In the genomic region with DNA sequence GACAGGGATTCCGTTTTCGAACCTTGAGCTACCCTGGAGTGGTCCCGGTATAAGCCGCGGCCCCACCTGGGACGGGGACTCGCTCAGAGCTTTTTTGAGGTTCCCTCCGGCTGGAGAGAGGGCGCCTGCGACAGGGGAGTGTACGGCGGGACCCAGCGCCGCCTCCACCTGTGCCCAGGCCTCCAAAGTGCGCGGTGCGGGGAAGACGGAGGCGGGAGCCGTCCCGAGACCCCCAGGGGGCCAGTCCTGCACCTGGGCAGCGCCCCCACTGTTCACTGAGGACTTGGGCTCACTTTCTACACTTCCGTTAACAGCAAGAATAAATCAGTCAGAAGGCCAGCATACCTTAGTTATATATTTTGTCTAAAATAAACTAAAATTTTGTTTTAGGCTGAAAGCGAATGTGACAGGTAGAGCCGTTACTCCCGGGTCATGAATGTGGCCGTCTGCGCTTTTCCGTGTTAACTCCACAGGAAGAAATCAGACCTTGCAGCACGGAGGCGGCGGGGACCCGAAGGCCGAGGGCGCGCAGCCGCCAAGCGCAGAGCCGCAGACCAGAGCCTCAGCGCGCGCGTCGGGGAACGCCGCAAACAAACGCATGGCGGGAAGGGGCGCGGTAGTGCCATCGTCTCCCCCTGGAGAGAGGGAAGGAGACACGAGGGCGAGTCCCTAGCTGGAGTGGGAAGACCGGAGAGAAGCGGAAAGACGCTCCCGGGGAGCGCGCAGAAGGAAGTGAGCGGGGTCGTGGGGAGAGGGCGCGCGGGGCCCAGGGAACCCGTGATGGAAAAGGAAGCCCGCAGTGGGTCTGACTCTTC, we compare ENCODE assay signal across 9 cellular contexts. TPM values are rescaled to one million over a fixed set of nuclear protein-coding genes. Genes with fewer than 3 reads are reported as not detected.
DNase-seq lines count a peak whose midpoint lies in the region; ATAC-seq, FAIRE-seq and TF ChIP-seq lines count a peak whose summit lies in the region.
"Had no signal": no experiment of that assay in that cellular context is flagged by ENCODE, and none has a peak within 500 bp of the region (broad histone marks: within the 10 kb centered on the region; RNA-seq: fewer than 3 reads in every experiment).

No MANE protein-coding gene starts in this region.

- BruUV-seq in HepG2 (replicated peaks; lab: Mats Ljungman, UMichigan): no TSS peak

- H3K4me1 ChIP-seq in DOHH2 (ENCODE audit: control insufficient read depth, low read length): peaks cover 31% of the 10 kb centered on the region
- H3K4me1 ChIP-seq in HepG2 (ENCODE audit: insufficient read depth, low read length): peaks cover 35% of the 10 kb centered on the region
- peaks cover 5 to 53% (median 43%) of the 10 kb centered on the region in 4 donors for H3K4me1 ChIP-seq in stomach

- CTCF ChIA-PET in HepG2 (lab: Yijun Ruan, JAX; ENCODE audit: low intra/inter-chr PET ratio, low total read pairs): no interaction called here

- no peaks in the 10 kb centered on the region for H3K9me2 ChIP-seq in DOHH2 (replicated peaks; ENCODE audit: control insufficient read depth, low read length)

- 2% methylated on average over 41 of the region's 66 CpGs for WGBS in HepG2 (ENCODE audit: low lambda C conversion rate)
- 0 to 1% (median 0%) methylated on average over 54 to 66 of the region's 66 CpGs for WGBS in stomach, 5 donors

- ATAC-seq in HG02571 (IDR thresholded peaks at IDR 0.05; ENCODE audit: unreplicated experiment): peak; percentile 6
- peak; percentile 32 for ATAC-seq in HepG2

- intact Hi-C loops in HepG2 (cut with micrococcal nuclease; ENCODE audit: unreplicated experiment) (no loop called here), stomach (cut with DNase I; ENCODE audit: low total_unique reads) (no loop called here)

- H3K4me2 ChIP-seq in DOHH2 (ENCODE audit: low read length) (peak overlapping the region; percentile 98), HepG2 (ENCODE audit: low read depth, low read length) (peak overlapping the region; percentile 92)

- POLR2A ChIA-PET in HepG2 (lab: Yijun Ruan, JAX): interaction anchor here (0.7 to 7.2 kb wide), 9 partner anchors 9 to 381 kb away, joined by 3 to 104 read pairs (median 12); a partner anchor contains a TSS

- TF ChIP-seq RAD21 in HepG2 (CRISPR knock-in tag; IDR thresholded peaks at IDR 0.05): no peak

- no peaks in the 10 kb centered on the region for H3K9me3 ChIP-seq in DOHH2 (ENCODE audit: control insufficient read depth, insufficient read depth, low read length)
- no peaks in the 10 kb centered on the region for H3K9me3 ChIP-seq in HepG2 (ENCODE audit: low read length)
- no peaks in the 10 kb centered on the region for H3K9me3 ChIP-seq in stomach

- in situ Hi-C loops in HepG2 (cut with HindIII; ENCODE audit: extremely low pct_ligation_motif_present, low pct_unique_long_range_greater_than_20kb): no loop called here

- peak overlapping the region; percentile 63 for H3K9ac ChIP-seq in HepG2 (ENCODE audit: insufficient read depth, low read depth, low read length)

- peaks cover 25% of the 10 kb centered on the region for H3F3A ChIP-seq in DOHH2 (ENCODE audit: control insufficient read depth, insufficient read depth)

- DNase-seq in cardiac fibroblast (ENCODE audit: low read depth in 2 of 2) (peak; percentile 50 to 60), HepG2 (ENCODE audit: low spot score) (no peak), stomach (peak; percentile 48), amygdala (lab: John Stamatoyannopoulos, UW) (no peak), SKM-1 (lab: John Stamatoyannopoulos, UW; ENCODE audit: unreplicated experiment) (no peak)

- H3K27me3 ChIP-seq in DOHH2 (ENCODE audit: control insufficient read depth, low read length) (no peaks in the 10 kb centered on the region), HepG2 (ENCODE audit: control insufficient read depth in 1 of 2, insufficient read depth in 2 of 2, low read length in 2 of 2) (no peaks in the 10 kb centered on the region; a peak in 1 of 5 replicates), stomach (no peaks in the 10 kb centered on the region)

- peak overlapping the region; percentile 22 for H2AFZ ChIP-seq in HepG2 (ENCODE audit: low read length)

- TF ChIP-seq POLR2A in Raji (IDR thresholded peaks at IDR 0.05; ENCODE audit: insufficient read depth, low read depth, low read length): peak; percentile 11; the same call in 1 of the 2 replicates
- no peak for TF ChIP-seq POLR2A in HepG2 (IDR thresholded peaks at IDR 0.05; ENCODE audit: insufficient read depth in 1 of 2, low read depth in 2 of 2, low read length in 2 of 2)
- TF ChIP-seq POLR2A in stomach (IDR thresholded peaks at IDR 0.05): no peak

- peak; percentile 67 for TF ChIP-seq CTCF in DOHH2 (IDR thresholded peaks at IDR 0.05; ENCODE audit: low read depth, low read length, poor library complexity, severe bottlenecking)
- TF ChIP-seq CTCF in cardiac fibroblast (IDR thresholded peaks at IDR 0.05; ENCODE audit: low read depth, low read length): peak; percentile 14
- TF ChIP-seq CTCF in HepG2 (CRISPR knock-in tag; IDR thresholded peaks at IDR 0.05): peak; percentile 46
- TF ChIP-seq CTCF in stomach (IDR thresholded peaks at IDR 0.05): no peak

- H3K27ac ChIP-seq in DOHH2 (ENCODE audit: low read depth, low read length) (peak overlapping the region; percentile 80), HepG2 (ENCODE audit: extremely low read length, insufficient read depth, low read length) (peak overlapping the region; percentile 43), stomach (peak overlapping the region; percentile 89 to 93 (median 92))

- TF ChIP-seq EP300 in HepG2 (IDR thresholded peaks at IDR 0.05; ENCODE audit: low read depth in 2 of 2, low read length in 2 of 2) (no peak), HepG2 (CRISPR knock-in tag; IDR thresholded peaks at IDR 0.05; ENCODE audit: borderline replicate concordance) (no peak), stomach (IDR thresholded peaks at IDR 0.05) (no peak)

- H3K36me3 ChIP-seq in DOHH2 (ENCODE audit: control insufficient read depth, low read length): no peaks in the 10 kb centered on the region
- no peaks in the 10 kb centered on the region for H3K36me3 ChIP-seq in HepG2 (replicated peaks in 1 of 2; ENCODE audit: control insufficient read depth in 1 of 2, insufficient read depth in 2 of 2, low read length in 2 of 2)
- no peaks in the 10 kb centered on the region for H3K36me3 ChIP-seq in stomach

- H3K79me2 ChIP-seq in DOHH2 (ENCODE audit: control insufficient read depth, low read length) (peaks cover 9% of the 10 kb centered on the region), HepG2 (ENCODE audit: insufficient read depth, low read length) (no peaks in the 10 kb centered on the region)

- H4K20me1 ChIP-seq in DOHH2 (ENCODE audit: control insufficient read depth, insufficient read depth, low read depth, low read length) (no peaks in the 10 kb centered on the region), HepG2 (ENCODE audit: insufficient read depth, low read length) (no peaks in the 10 kb centered on the region)

- FAIRE-seq in HepG2 (lab: Jason Lieb, UNC): no peak

- H3K4me3 ChIP-seq in DOHH2 (ENCODE audit: low read length) (peak overlapping the region; percentile 94), cardiac fibroblast (replicated peaks in 1 of 2; ENCODE audit: low read depth in 2 of 2, low read length in 2 of 2) (peak overlapping the region; percentile 69 to 87), HepG2 (replicated peaks in 1 of 3; ENCODE audit: insufficient read depth in 1 of 3, low read depth in 2 of 3, low read length in 3 of 3) (peak overlapping the region; percentile 79 to 93 (median 81)), stomach (peak overlapping the region; percentile 78 to 91 (median 82))

RNA-seq across cellular contexts. Expression of a gene that starts 14.1 kb away (rescaled TPM):
- total RNA-seq in HepG2 (2016; rRNA removed; fragmentation: Illumina TruSeq; extraction: Trizol) (not detected in 2 replicates), stomach (1 to 10 TPM in 3 of 5 donors, under 1 TPM in 1, not detected in 1; 0.45 to 7.5 (median 3.4) TPM)
- total RNA-seq in HepG2 (2016; cell fraction: cytosol; rRNA removed; fragmentation: Illumina TruSeq; extraction: Trizol; ENCODE audit: low read depth): not detected in 2 replicates
- not detected in 2 replicates for total RNA-seq in HepG2 (2016; cell fraction: insoluble cytoplasmic fraction; rRNA removed; fragmentation: Illumina TruSeq; extraction: Trizol)
- not detected in 2 replicates for total RNA-seq in HepG2 (2016; cell fraction: membrane; rRNA removed; fragmentation: Illumina TruSeq; extraction: Trizol)
- total RNA-seq in HepG2 (2016; cell fraction: nucleus; rRNA removed; fragmentation: Illumina TruSeq; extraction: Trizol): not detected in 2 replicates
- polyA plus RNA-seq in HepG2 (2011; rRNA removed) (0.10 and 0.13 TPM in 2 replicates), stomach (10 to 100 TPM in 1 of 3 donors, 1 to 10 TPM in 1, under 1 TPM in 1; 0.93 to 20.4 (median 3.4) TPM)
- polyA plus RNA-seq in HepG2 (2011; cell fraction: cytosol; rRNA removed): 0.11 and 0.13 TPM in 2 replicates
- 0.16 and 0.29 TPM in 2 replicates for polyA plus RNA-seq in HepG2 (2011; cell fraction: nucleus; rRNA removed)
- polyA plus RNA-seq in HepG2 (2012): 0.13 TPM in 1 of 2 replicates, not detected in the other
- polyA plus RNA-seq in HepG2 (2016; cell fraction: cytosol; fragmentation: Illumina TruSeq; extraction: Trizol; ENCODE audit: low read depth): not detected in 2 replicates
- not detected in 2 replicates for polyA plus RNA-seq in HepG2 (2016; cell fraction: insoluble cytoplasmic fraction; fragmentation: Illumina TruSeq; extraction: Trizol; ENCODE audit: low read depth)
- 0.23 TPM in 1 of 2 replicates, not detected in the other for polyA plus RNA-seq in HepG2 (2016; cell fraction: membrane; fragmentation: Illumina TruSeq; extraction: Trizol; ENCODE audit: low read depth)
- not detected in 2 replicates for polyA plus RNA-seq in HepG2 (2016; cell fraction: nucleus; fragmentation: Illumina TruSeq; extraction: Trizol; ENCODE audit: insufficient read depth, low read depth)
- polyA minus RNA-seq in HepG2 (2011; rRNA and poly(A)+ RNA removed; ENCODE audit: low replicate concordance): 10.8 TPM in 1 of 2 replicates, not detected in the other
- polyA minus RNA-seq in HepG2 (2011; cell fraction: cytosol; rRNA and poly(A)+ RNA removed): 0.88 TPM in 1 of 2 replicates, not detected in the other
- 1.2 TPM in 1 of 2 replicates, not detected in the other for polyA minus RNA-seq in HepG2 (2011; cell fraction: nucleus; rRNA and poly(A)+ RNA removed)

RNA-seq across cellular contexts. Expression of a gene that starts 32.2 kb away (rescaled TPM):
- total RNA-seq in HepG2 (2016; rRNA removed; fragmentation: Illumina TruSeq; extraction: Trizol) (10.9 and 16.7 TPM in 2 replicates), stomach (10 to 100 TPM in 4 of 5 donors, 1 to 10 TPM in 1; 2.3 to 70.4 (median 10.3) TPM)
- total RNA-seq in HepG2 (2016; cell fraction: cytosol; rRNA removed; fragmentation: Illumina TruSeq; extraction: Trizol; ENCODE audit: low read depth): 3.4 and 3.6 TPM in 2 replicates
- 12.4 and 16.7 TPM in 2 replicates for total RNA-seq in HepG2 (2016; cell fraction: insoluble cytoplasmic fraction; rRNA removed; fragmentation: Illumina TruSeq; extraction: Trizol)
- 9.1 and 9.7 TPM in 2 replicates for total RNA-seq in HepG2 (2016; cell fraction: membrane; rRNA removed; fragmentation: Illumina TruSeq; extraction: Trizol)
- 11.4 and 13.1 TPM in 2 replicates for total RNA-seq in HepG2 (2016; cell fraction: nucleus; rRNA removed; fragmentation: Illumina TruSeq; extraction: Trizol)
- polyA plus RNA-seq in HepG2 (2011; rRNA removed) (10.2 and 10.9 TPM in 2 replicates), stomach (10 to 100 TPM; 13.8 to 26.1 (median 18.2) TPM)
- 5.4 and 6.4 TPM in 2 replicates for polyA plus RNA-seq in HepG2 (2011; cell fraction: cytosol; rRNA removed)
- polyA plus RNA-seq in HepG2 (2011; cell fraction: nucleus; rRNA removed): 66.0 and 81.3 TPM in 2 replicates
- 10.5 and 10.9 TPM in 2 replicates for polyA plus RNA-seq in HepG2 (2012)
- polyA plus RNA-seq in HepG2 (2016; cell fraction: cytosol; fragmentation: Illumina TruSeq; extraction: Trizol; ENCODE audit: low read depth): 2.6 and 3.0 TPM in 2 replicates
- polyA plus RNA-seq in HepG2 (2016; cell fraction: insoluble cytoplasmic fraction; fragmentation: Illumina TruSeq; extraction: Trizol; ENCODE audit: low read depth): 15.2 and 16.5 TPM in 2 replicates
- 7.8 and 8.3 TPM in 2 replicates for polyA plus RNA-seq in HepG2 (2016; cell fraction: membrane; fragmentation: Illumina TruSeq; extraction: Trizol; ENCODE audit: low read depth)
- polyA plus RNA-seq in HepG2 (2016; cell fraction: nucleus; fragmentation: Illumina TruSeq; extraction: Trizol; ENCODE audit: insufficient read depth, low read depth): 28.6 and 33.8 TPM in 2 replicates
- polyA minus RNA-seq in HepG2 (2011; rRNA and poly(A)+ RNA removed; ENCODE audit: low replicate concordance): 7.5 and 14.8 TPM in 2 replicates
- 3.3 and 3.7 TPM in 2 replicates for polyA minus RNA-seq in HepG2 (2011; cell fraction: cytosol; rRNA and poly(A)+ RNA removed)
- 17.4 and 18.8 TPM in 2 replicates for polyA minus RNA-seq in HepG2 (2011; cell fraction: nucleus; rRNA and poly(A)+ RNA removed)

RNA-seq across cellular contexts. Expression of a gene that starts 43.5 kb away (rescaled TPM):
- total RNA-seq in HepG2 (2016; rRNA removed; fragmentation: Illumina TruSeq; extraction: Trizol) (not detected in 2 replicates), stomach (not detected)
- total RNA-seq in HepG2 (2016; cell fraction: cytosol; rRNA removed; fragmentation: Illumina TruSeq; extraction: Trizol; ENCODE audit: low read depth): not detected in 2 replicates
- not detected in 2 replicates for total RNA-seq in HepG2 (2016; cell fraction: insoluble cytoplasmic fraction; rRNA removed; fragmentation: Illumina TruSeq; extraction: Trizol)
- total RNA-seq in HepG2 (2016; cell fraction: membrane; rRNA removed; fragmentation: Illumina TruSeq; extraction: Trizol): not detected in 2 replicates
- total RNA-seq in HepG2 (2016; cell fraction: nucleus; rRNA removed; fragmentation: Illumina TruSeq; extraction: Trizol): not detected in 2 replicates
- polyA plus RNA-seq in HepG2 (2011; rRNA removed) (not detected in 2 replicates), stomach (not detected)
- polyA plus RNA-seq in HepG2 (2011; cell fraction: cytosol; rRNA removed): not detected in 2 replicates
- polyA plus RNA-seq in HepG2 (2011; cell fraction: nucleus; rRNA removed): not detected in 2 replicates
- polyA plus RNA-seq in HepG2 (2012): not detected in 2 replicates
- not detected in 2 replicates for polyA plus RNA-seq in HepG2 (2016; cell fraction: cytosol; fragmentation: Illumina TruSeq; extraction: Trizol; ENCODE audit: low read depth)
- polyA plus RNA-seq in HepG2 (2016; cell fraction: insoluble cytoplasmic fraction; fragmentation: Illumina TruSeq; extraction: Trizol; ENCODE audit: low read depth): not detected in 2 replicates
- not detected in 2 replicates for polyA plus RNA-seq in HepG2 (2016; cell fraction: membrane; fragmentation: Illumina TruSeq; extraction: Trizol; ENCODE audit: low read depth)
- not detected in 2 replicates for polyA plus RNA-seq in HepG2 (2016; cell fraction: nucleus; fragmentation: Illumina TruSeq; extraction: Trizol; ENCODE audit: insufficient read depth, low read depth)
- polyA minus RNA-seq in HepG2 (2011; rRNA and poly(A)+ RNA removed; ENCODE audit: low replicate concordance): not detected in 2 replicates
- not detected in 2 replicates for polyA minus RNA-seq in HepG2 (2011; cell fraction: cytosol; rRNA and poly(A)+ RNA removed)
- polyA minus RNA-seq in HepG2 (2011; cell fraction: nucleus; rRNA and poly(A)+ RNA removed): not detected in 2 replicates
- total RNA-seq: T-helper 2 cell treated with Interferon-gamma antibody and Interleukin-4, amounts not matched to agents 100 ng/mL and 5 ng/mL, for 36 hours had no signal

RNA-seq across cellular contexts. Expression of a gene that starts 52.8 kb away (rescaled TPM):
- 2,514 and 3,226 TPM in 2 replicates for total RNA-seq in HepG2 (2016; rRNA removed; fragmentation: Illumina TruSeq; extraction: Trizol)
- total RNA-seq in HepG2 (2016; cell fraction: cytosol; rRNA removed; fragmentation: Illumina TruSeq; extraction: Trizol; ENCODE audit: low read depth): 4,063 and 4,402 TPM in 2 replicates
- 2,554 and 3,310 TPM in 2 replicates for total RNA-seq in HepG2 (2016; cell fraction: insoluble cytoplasmic fraction; rRNA removed; fragmentation: Illumina TruSeq; extraction: Trizol)
- total RNA-seq in HepG2 (2016; cell fraction: membrane; rRNA removed; fragmentation: Illumina TruSeq; extraction: Trizol): 5,165 and 5,275 TPM in 2 replicates
- 943 and 1,018 TPM in 2 replicates for total RNA-seq in HepG2 (2016; cell fraction: nucleus; rRNA removed; fragmentation: Illumina TruSeq; extraction: Trizol)
- polyA plus RNA-seq in HepG2 (2011; rRNA removed): 6,141 and 6,693 TPM in 2 replicates
- polyA plus RNA-seq in HepG2 (2011; cell fraction: cytosol; rRNA removed): 6,517 and 7,296 TPM in 2 replicates
- polyA plus RNA-seq in HepG2 (2011; cell fraction: nucleus; rRNA removed): 2,166 and 2,467 TPM in 2 replicates
- polyA plus RNA-seq in HepG2 (2012): 4,104 and 4,114 TPM in 2 replicates
- 3,699 and 3,997 TPM in 2 replicates for polyA plus RNA-seq in HepG2 (2016; cell fraction: cytosol; fragmentation: Illumina TruSeq; extraction: Trizol; ENCODE audit: low read depth)
- polyA plus RNA-seq in HepG2 (2016; cell fraction: insoluble cytoplasmic fraction; fragmentation: Illumina TruSeq; extraction: Trizol; ENCODE audit: low read depth): 3,545 and 3,580 TPM in 2 replicates
- 4,862 and 5,343 TPM in 2 replicates for polyA plus RNA-seq in HepG2 (2016; cell fraction: membrane; fragmentation: Illumina TruSeq; extraction: Trizol; ENCODE audit: low read depth)
- 1,515 and 1,598 TPM in 2 replicates for polyA plus RNA-seq in HepG2 (2016; cell fraction: nucleus; fragmentation: Illumina TruSeq; extraction: Trizol; ENCODE audit: insufficient read depth, low read depth)
- polyA minus RNA-seq in HepG2 (2011; rRNA and poly(A)+ RNA removed; ENCODE audit: low replicate concordance): 10,364 and 11,951 TPM in 2 replicates
- 2,548 and 2,636 TPM in 2 replicates for polyA minus RNA-seq in HepG2 (2011; cell fraction: cytosol; rRNA and poly(A)+ RNA removed)
- 1,064 and 1,481 TPM in 2 replicates for polyA minus RNA-seq in HepG2 (2011; cell fraction: nucleus; rRNA and poly(A)+ RNA removed)
- total RNA-seq in stomach: 1,000 to 10,000 TPM in 3 of 5 donors, 100 to 1,000 TPM in 2; 814 to 2,131 (median 1,334) TPM
- polyA plus RNA-seq in stomach: 1,000 to 10,000 TPM; 2,190 to 3,034 (median 2,228) TPM

RNA-seq across cellular contexts. Expression of a gene that starts 59.9 kb away (rescaled TPM):
- total RNA-seq in HepG2 (2016; rRNA removed; fragmentation: Illumina TruSeq; extraction: Trizol) (not detected in 2 replicates), stomach (not detected)
- not detected in 2 replicates for total RNA-seq in HepG2 (2016; cell fraction: cytosol; rRNA removed; fragmentation: Illumina TruSeq; extraction: Trizol; ENCODE audit: low read depth)
- not detected in 2 replicates for total RNA-seq in HepG2 (2016; cell fraction: insoluble cytoplasmic fraction; rRNA removed; fragmentation: Illumina TruSeq; extraction: Trizol)
- total RNA-seq in HepG2 (2016; cell fraction: membrane; rRNA removed; fragmentation: Illumina TruSeq; extraction: Trizol): not detected in 2 replicates
- total RNA-seq in HepG2 (2016; cell fraction: nucleus; rRNA removed; fragmentation: Illumina TruSeq; extraction: Trizol): not detected in 2 replicates
- polyA plus RNA-seq in HepG2 (2011; rRNA removed) (not detected in 2 replicates), stomach (not detected)
- not detected in 2 replicates for polyA plus RNA-seq in HepG2 (2011; cell fraction: cytosol; rRNA removed)
- polyA plus RNA-seq in HepG2 (2011; cell fraction: nucleus; rRNA removed): not detected in 2 replicates
- not detected in 2 replicates for polyA plus RNA-seq in HepG2 (2012)
- not detected in 2 replicates for polyA plus RNA-seq in HepG2 (2016; cell fraction: cytosol; fragmentation: Illumina TruSeq; extraction: Trizol; ENCODE audit: low read depth)
- not detected in 2 replicates for polyA plus RNA-seq in HepG2 (2016; cell fraction: insoluble cytoplasmic fraction; fragmentation: Illumina TruSeq; extraction: Trizol; ENCODE audit: low read depth)
- polyA plus RNA-seq in HepG2 (2016; cell fraction: membrane; fragmentation: Illumina TruSeq; extraction: Trizol; ENCODE audit: low read depth): not detected in 2 replicates
- not detected in 2 replicates for polyA plus RNA-seq in HepG2 (2016; cell fraction: nucleus; fragmentation: Illumina TruSeq; extraction: Trizol; ENCODE audit: insufficient read depth, low read depth)
- polyA minus RNA-seq in HepG2 (2011; rRNA and poly(A)+ RNA removed; ENCODE audit: low replicate concordance): not detected in 2 replicates
- polyA minus RNA-seq in HepG2 (2011; cell fraction: cytosol; rRNA and poly(A)+ RNA removed): not detected in 2 replicates
- not detected in 2 replicates for polyA minus RNA-seq in HepG2 (2011; cell fraction: nucleus; rRNA and poly(A)+ RNA removed)
- total RNA-seq: T-helper 2 cell treated with Interferon-gamma antibody and Interleukin-4, amounts not matched to agents 100 ng/mL and 5 ng/mL, for 36 hours had no signal

Comparison
In these comparisons a context has a peak if more than half of its experiments do, and no peak if none do; other contexts are left out.
1. CTCF ChIP-seq: peak in DOHH2 (single experiment), cardiac fibroblast (single experiment) and HepG2 (single experiment); none in stomach (0 of 7).
2. DNase-seq: peak in cardiac fibroblast (2 of 2) and stomach (single experiment); none in HepG2 (single experiment), amygdala (0 of 56) and SKM-1 (single experiment).
3. Peak in every context shown above with its lines, with median percentiles within 50 percentile points of each other: H3K27ac ChIP-seq and H3K4me3 ChIP-seq.